In the genomic region with DNA sequence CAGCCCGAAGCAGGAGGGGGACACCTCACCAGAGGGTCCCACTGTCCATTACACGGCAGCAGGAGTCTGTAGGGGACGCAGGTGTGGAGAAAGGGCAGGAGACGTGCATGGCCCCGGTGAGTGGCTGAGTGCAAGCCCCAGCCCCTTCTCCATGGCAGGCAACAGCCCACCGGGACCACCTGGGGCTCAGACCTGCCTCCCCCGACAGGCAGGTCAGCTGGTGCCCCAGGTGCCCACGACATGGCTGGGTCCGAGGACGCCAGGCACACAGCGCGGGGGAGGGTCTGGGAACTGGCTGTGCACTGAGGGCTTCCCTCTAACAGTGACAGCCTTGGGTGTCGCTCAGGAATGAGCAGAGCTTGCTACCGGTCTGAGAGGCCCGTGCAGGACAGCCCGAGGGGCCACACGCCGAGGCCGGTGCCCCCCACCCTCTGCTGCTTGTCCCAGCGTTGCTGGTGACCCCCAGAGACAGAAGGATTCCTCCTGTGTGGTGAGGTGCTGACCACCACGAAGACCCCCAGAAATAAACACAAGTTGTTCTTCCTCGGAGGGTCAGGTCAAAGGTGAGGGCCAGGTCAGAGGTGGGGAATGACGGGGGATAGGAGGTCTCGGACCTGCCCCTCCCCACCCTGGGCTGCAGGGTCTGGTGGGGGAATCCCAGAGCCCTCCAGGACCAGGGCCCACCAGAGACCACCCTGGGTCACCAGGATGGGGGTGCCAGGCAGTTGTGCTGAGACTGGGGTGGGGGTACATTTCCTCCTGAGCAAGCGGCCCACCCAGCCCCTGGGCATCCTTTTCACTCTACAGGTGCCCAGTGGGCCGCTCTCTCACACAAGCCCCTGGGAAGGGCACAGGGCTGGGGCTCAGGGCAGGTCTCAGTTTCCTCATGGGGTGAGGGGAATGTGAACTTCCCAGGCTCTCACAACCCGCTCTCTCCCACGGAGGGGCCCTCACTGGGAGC, we compare ENCODE assay signal across 19 cellular contexts. TPM values are rescaled to one million over a fixed set of nuclear protein-coding genes. Genes with fewer than 3 reads are reported as not detected.
A peak's percentile ranks its signal among the peaks of the same experiment; 100 is the strongest.
DNase-seq lines count a peak whose midpoint lies in the region; ATAC-seq and TF ChIP-seq lines count a peak whose summit lies in the region.
"Had no signal": no experiment of that assay in that cellular context is flagged by ENCODE, and none has a peak within 500 bp of the region (broad histone marks: within the 10 kb centered on the region; RNA-seq: fewer than 3 reads in every experiment).

No MANE protein-coding gene starts in this region.

- DNase-seq in RWPE2 (ENCODE audit: low spot score) (peak; percentile 43), lung (ENCODE audit: low spot score) (peak; percentile 27), suprapubic skin (ENCODE audit: low spot score in 2 of 2) (peak; percentile 56 to 73), AG08395 (ENCODE audit: low spot score) (no peak), NCI-H2029 treated with DMSO at 0.1 percent for 48 hours (lab: John Stamatoyannopoulos, UW) (no peak), NCI-H524 treated with DMSO at 0.1 percent for 48 hours (lab: John Stamatoyannopoulos, UW) (no peak)
- peak in 1 of 2 donors; percentile 6 for DNase-seq in central memory CD8-positive, alpha-beta T cell (ENCODE audit: low spot score in 2 of 2)
- DNase-seq: activated CD4-positive, alpha-beta T cell treated with anti-CD3 and anti-CD28 coated beads, Interleukin-2, amount 50 U/mL, for 4 hours; Caco-2; effector memory CD8-positive, alpha-beta T cell; EL; mammary epithelial cell; natural killer cell; NCI-H1092 treated with DMSO at 0.1 percent for 48 hours; NCI-H524; SIG-M5; stimulated activated CD4-positive, alpha-beta T cell treated with anti-CD3 and anti-CD28 coated beads, Interleukin-4, amount 100 ng/mL, for 4 hours had no signal

- H3K9me3 ChIP-seq in RWPE2 (ENCODE audit: severe bottlenecking) (peaks cover 17% of the 10 kb centered on the region), lung (ENCODE audit: control insufficient read depth in 2 of 2, insufficient read depth in 1 of 2, low read length in 1 of 2) (peaks cover 0 to 19% of the 10 kb centered on the region in 2 donors), suprapubic skin (peaks cover 29% of the 10 kb centered on the region)
- H3K9me3 ChIP-seq: Caco-2 had no signal

- no peak for TF ChIP-seq EP300 in suprapubic skin (IDR thresholded peaks at IDR 0.05)

- peaks cover 9% of the 10 kb centered on the region for H3K36me3 Mint-ChIP-seq in central memory CD8-positive, alpha-beta T cell (ENCODE audit: insufficient read depth)

- no peaks in the 10 kb centered on the region for H3K27me3 ChIP-seq in RWPE2 (ENCODE audit: insufficient read depth, poor library complexity, severe bottlenecking)
- no peaks in the 10 kb centered on the region for H3K27me3 ChIP-seq in lung (ENCODE audit: control insufficient read depth, insufficient read depth)
- no peaks in the 10 kb centered on the region for H3K27me3 ChIP-seq in suprapubic skin

- no peak overlapping the region for H3K4me3 Mint-ChIP-seq in central memory CD8-positive, alpha-beta T cell
- H3K4me3 Mint-ChIP-seq: activated T-helper 1 cell treated with anti-CD3 and anti-CD28 coated beads, Interleukin-12 subunit alpha, Interleukin-12 subunit beta, Interleukin-2, Interleukin-4 antibody, amounts not matched to agents 30 ng/mL and 10 ng/mL and 1 ng/mL, durations not matched to agents 14 hours and 24 hours and 36 hours; effector memory CD8-positive, alpha-beta T cell; natural killer cell had no signal

- H3K4me1 ChIP-seq in RWPE2 (ENCODE audit: insufficient read depth, poor library complexity, severe bottlenecking), result no peaks in the 10 kb centered on the region
- peaks cover 0 to 7% of the 10 kb centered on the region in 2 donors for H3K4me1 ChIP-seq in lung (ENCODE audit: control insufficient read depth in 2 of 2, insufficient read depth in 2 of 2, low read length in 2 of 2)
- peaks cover 13% of the 10 kb centered on the region for H3K4me1 ChIP-seq in suprapubic skin
- H3K4me1 ChIP-seq: Caco-2 had no signal

- H3K9me3 Mint-ChIP-seq in central memory CD8-positive, alpha-beta T cell, result peaks cover 15% of the 10 kb centered on the region

- 95 to 97% methylated on average over 27 to 28 of the region's 28 CpGs for WGBS in lung, 2 donors
- 94% methylated on average over 17 of the region's 28 CpGs for WGBS in suprapubic skin

- no peak for ATAC-seq in RWPE2 (ENCODE audit: low read depth)
- no peak for ATAC-seq in central memory CD8-positive, alpha-beta T cell (replicated peaks; ENCODE audit: extremely low read depth, poor library complexity, severe bottlenecking)
- no peak for ATAC-seq in lung (ENCODE audit: insufficient read depth, low FRiP score)
- ATAC-seq: activated naive CD4-positive, alpha-beta T cell treated with anti-CD3 and anti-CD28 coated beads, Interleukin-2, amount 50 U/mL, for 72 hours; effector memory CD8-positive, alpha-beta T cell; natural killer cell had no signal

- H3K27ac ChIP-seq in RWPE2 (ENCODE audit: poor library complexity, severe bottlenecking) (no peak overlapping the region), lung (ENCODE audit: low read depth in 1 of 2, low read length in 1 of 2) (no peak overlapping the region), suprapubic skin (no peak overlapping the region)

- no peaks in the 10 kb centered on the region for H3K27me3 Mint-ChIP-seq in central memory CD8-positive, alpha-beta T cell
- H3K27me3 Mint-ChIP-seq: effector memory CD8-positive, alpha-beta T cell had no signal

- TF ChIP-seq CTCF in RWPE2 (IDR thresholded peaks at IDR 0.05; ENCODE audit: poor library complexity, severe bottlenecking) (no peak), lung (IDR thresholded peaks at IDR 0.05; ENCODE audit: control extremely low read depth, extremely low read depth) (no peak), suprapubic skin (IDR thresholded peaks at IDR 0.05) (no peak)

- peak overlapping the region; percentile 39 for H3K27ac Mint-ChIP-seq in central memory CD8-positive, alpha-beta T cell (ENCODE audit: low read depth)
- H3K27ac Mint-ChIP-seq: activated T-helper 1 cell treated with anti-CD3 and anti-CD28 coated beads, Interleukin-12 subunit alpha, Interleukin-12 subunit beta, Interleukin-2, Interleukin-4 antibody, amounts not matched to agents 30 ng/mL and 10 ng/mL and 1 ng/mL, durations not matched to agents 14 hours and 24 hours and 36 hours had no signal

- TF ChIP-seq POLR2A in suprapubic skin (IDR thresholded peaks at IDR 0.05), result no peak

- no peak overlapping the region for H3K4me3 ChIP-seq in RWPE2 (ENCODE audit: severe bottlenecking)
- no peak overlapping the region for H3K4me3 ChIP-seq in lung
- H3K4me3 ChIP-seq in suprapubic skin, result no peak overlapping the region

- H3K36me3 ChIP-seq in RWPE2 (ENCODE audit: low read depth) (no peaks in the 10 kb centered on the region), lung (ENCODE audit: control insufficient read depth in 2 of 2, insufficient read depth in 2 of 2, low read length in 2 of 2) (peaks cover 0 to 29% of the 10 kb centered on the region in 2 donors), suprapubic skin (peaks cover 35% of the 10 kb centered on the region)

- no peaks in the 10 kb centered on the region for H3K4me1 Mint-ChIP-seq in central memory CD8-positive, alpha-beta T cell

RNA-seq across cellular contexts. Expression of gene SLC66A2, which starts 50.6 kb away (rescaled TPM):
- 10 to 100 TPM; 26.5 to 69.8 TPM for total RNA-seq in lung
- polyA plus RNA-seq in lung, result 10 to 100 TPM; 54.9 to 71.8 TPM
- 10 to 100 TPM; 53.4 to 84.7 (median 79.3) TPM for total RNA-seq in suprapubic skin

Comparison
In these comparisons a context has a peak if more than half of its experiments do, and no peak if none do; other contexts are left out.
1. DNase-seq: peak in RWPE2 (single experiment), lung (single experiment) and suprapubic skin (2 of 2); none in AG08395 (single experiment), NCI-H2029 treated with DMSO at 0.1 percent for 48 hours (single experiment) and NCI-H524 treated with DMSO at 0.1 percent for 48 hours (single experiment).